1 cellular context compared by ENCODE assay signal in the genomic region with DNA sequence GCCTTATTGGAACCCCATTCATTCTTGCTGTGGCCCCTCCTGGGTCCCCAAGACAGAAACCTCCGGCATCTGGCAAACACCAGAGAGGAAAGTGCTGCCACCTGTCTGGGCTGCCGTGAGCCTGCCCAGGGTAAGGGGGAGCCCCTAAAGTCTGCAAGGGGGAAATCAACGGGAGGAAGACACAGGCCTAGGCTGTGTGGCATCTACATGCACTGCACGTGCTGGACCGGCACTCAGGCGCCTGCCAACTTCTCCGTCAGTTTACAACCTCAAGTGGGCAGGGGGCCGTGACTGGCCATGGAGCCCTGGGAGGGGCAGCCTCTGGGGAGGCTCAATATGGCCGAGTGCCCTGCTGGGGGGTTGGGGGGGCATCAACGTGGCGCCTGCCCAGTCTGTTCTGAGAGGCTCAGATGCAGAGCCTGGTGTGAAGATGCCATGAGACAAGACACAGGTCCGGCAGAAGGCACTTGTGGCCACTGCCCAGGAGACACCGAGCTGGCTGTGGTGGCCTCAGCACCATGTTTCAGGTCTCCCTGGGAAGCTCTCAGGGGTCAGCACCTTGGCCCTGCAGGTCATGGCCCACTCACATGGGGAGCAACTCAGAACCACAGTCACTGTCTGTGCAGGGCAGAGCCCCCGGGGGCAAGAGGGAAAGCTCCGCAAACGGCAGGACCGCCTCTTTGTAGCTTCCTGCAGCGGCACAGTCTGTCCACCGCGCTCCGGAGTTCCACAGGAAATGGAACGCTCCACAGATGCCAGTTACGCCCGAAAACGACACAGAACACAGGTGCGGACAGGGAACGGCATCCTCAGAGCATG.
TF ChIP-seq lines count a peak whose summit lies in the region.

No MANE protein-coding gene starts in this region.

TF ChIP-seq in HCT116, 20 proteins besides CTCF, POLR2A, EP300 and RAD21 (continued from another document):
- TF ChIP-seq, protein P1, sequence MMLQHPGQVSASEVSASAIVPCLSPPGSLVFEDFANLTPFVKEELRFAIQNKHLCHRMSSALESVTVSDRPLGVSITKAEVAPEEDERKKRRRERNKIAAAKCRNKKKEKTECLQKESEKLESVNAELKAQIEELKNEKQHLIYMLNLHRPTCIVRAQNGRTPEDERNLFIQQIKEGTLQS (IDR thresholded peaks at IDR 0.05) = no peak
- TF ChIP-seq CEBPB (IDR thresholded peaks at IDR 0.05; ENCODE audit: low read depth) = no peak
- no peak for TF ChIP-seq POLR2AphosphoS5 (IDR thresholded peaks at IDR 0.05; ENCODE audit: low read depth, low read length)
- TF ChIP-seq EGR1 (IDR thresholded peaks at IDR 0.05; ENCODE audit: low read depth) = no peak
- TF ChIP-seq SP1 (IDR thresholded peaks at IDR 0.05; ENCODE audit: low read depth) = no peak
- no peak for TF ChIP-seq ZFX (IDR thresholded peaks at IDR 0.05)
- no peak for TF ChIP-seq FOSL1 (IDR thresholded peaks at IDR 0.05; ENCODE audit: low read depth)
